Comparison of ENCODE assay signal across 16 cellular contexts in genomic region chr5:177334155-177334551, GRCh38. TPM values are rescaled to one million over a fixed set of nuclear protein-coding genes. Genes with fewer than 3 reads are reported as not detected.
A peak's percentile ranks its signal among the peaks of the same experiment; 100 is the strongest.
DNase-seq lines count a peak whose midpoint lies in the region; ATAC-seq and TF ChIP-seq lines count a peak whose summit lies in the region.
"Had no signal": no experiment of that assay in that cellular context is flagged by ENCODE, and none has a peak within 500 bp of the region (broad histone marks: within the 10 kb centered on the region; RNA-seq: fewer than 3 reads in every experiment).

No MANE protein-coding gene starts in this region.

- H3K36me3 ChIP-seq in heart left ventricle = peaks cover 3 to 100% (median 94%) of the 10 kb centered on the region in 9 donors

- DNase-seq in heart left ventricle (peak in 1 of 5 donors; percentile 47), left cardiac atrium (no peak), glutamatergic neuron (no peak), posterior vena cava (ENCODE audit: low spot score) (peak; percentile 29), GOT3 (lab: John Stamatoyannopoulos, UW) (no peak), Calu3 (no peak)
- DNase-seq: CD8-positive, alpha-beta T cell; IMR-90; Karpas-422; NCI-H1048; NCI-H1436; NCI-H1930; NCI-H345; NCI-H524 treated with DMSO at 0.1 percent for 48 hours had no signal

- H3K4me3 Mint-ChIP-seq in glutamatergic neuron (ENCODE audit: unreplicated experiment) (peak overlapping the region; percentile 59), Calu3 (ENCODE audit: low read depth, unreplicated experiment) (no peak overlapping the region)
- H3K4me3 Mint-ChIP-seq: CD8-positive, alpha-beta T cell had no signal

- intact Hi-C loops in heart left ventricle (cut with DNase I) = no loop called here
- intact Hi-C loops in left cardiac atrium (cut with DNase I) = no loop called here
- intact Hi-C loops in posterior vena cava (cut with DNase I) = loop anchor here in 1 of 2 donors (5.0 kb wide), 1 partner anchor 422 kb away; no protein-coding TSS in a partner anchor
- intact Hi-C loops in Calu3 (cut with micrococcal nuclease; ENCODE audit: unreplicated experiment) = no loop called here

- no peaks in the 10 kb centered on the region for H3K27me3 ChIP-seq in heart left ventricle

- 65 to 81% (median 74%) methylated on average over 10 to 15 of the region's 15 CpGs for WGBS in heart left ventricle, 4 donors

- H3K4me1 Mint-ChIP-seq in glutamatergic neuron (ENCODE audit: low read depth, unreplicated experiment) (peaks cover 22% of the 10 kb centered on the region), Calu3 (ENCODE audit: low read depth, unreplicated experiment) (peaks cover 19% of the 10 kb centered on the region)

- peaks cover 0 to 37% (median 19%) of the 10 kb centered on the region in 12 donors for H3K4me1 ChIP-seq in heart left ventricle

- CTCF ChIA-PET in Calu3 (lab: Charles Lee) = no interaction called here

- no peak for TF ChIP-seq POLR2A in heart left ventricle (IDR thresholded peaks at IDR 0.05)

- H3K9me3 Mint-ChIP-seq in glutamatergic neuron (ENCODE audit: unreplicated experiment) = peaks cover 7% of the 10 kb centered on the region
- H3K9me3 Mint-ChIP-seq in Calu3 (ENCODE audit: low read depth, unreplicated experiment) = no peaks in the 10 kb centered on the region
- H3K9me3 Mint-ChIP-seq: CD8-positive, alpha-beta T cell had no signal

- H3K4me3 ChIP-seq in heart left ventricle = no peak overlapping the region

- ATAC-seq in heart left ventricle = peak in 3 of 4 donors; percentile 43 to 56 (median 52)
- no peak for ATAC-seq in left cardiac atrium
- ATAC-seq in HG02840 (IDR thresholded peaks at IDR 0.05; ENCODE audit: low FRiP score, unreplicated experiment) = no peak
- ATAC-seq: CD8-positive, alpha-beta T cell had no signal

- H3K27me3 Mint-ChIP-seq in glutamatergic neuron (ENCODE audit: unreplicated experiment) = peaks cover 12% of the 10 kb centered on the region
- no peaks in the 10 kb centered on the region for H3K27me3 Mint-ChIP-seq in Calu3 (ENCODE audit: unreplicated experiment)

- no TSS peak for BruUV-seq in Calu3 (replicated peaks; lab: Mats Ljungman, UMichigan)

- TF ChIP-seq CTCF in heart left ventricle (IDR thresholded peaks at IDR 0.05) (no peak), glutamatergic neuron (IDR thresholded peaks at IDR 0.05; ENCODE audit: partially characterized antibody, unreplicated experiment) (no peak), Calu3 (IDR thresholded peaks at IDR 0.05; ENCODE audit: unreplicated experiment) (no peak)

- H3K9me3 ChIP-seq in heart left ventricle = no peaks in the 10 kb centered on the region

- H3K27ac Mint-ChIP-seq in glutamatergic neuron (ENCODE audit: unreplicated experiment) (peak overlapping the region; percentile 68), Calu3 (ENCODE audit: unreplicated experiment) (no peak overlapping the region)
- H3K27ac Mint-ChIP-seq: CD8-positive, alpha-beta T cell had no signal

- H3K36me3 Mint-ChIP-seq in glutamatergic neuron (ENCODE audit: unreplicated experiment) (peaks cover 5% of the 10 kb centered on the region), Calu3 (ENCODE audit: insufficient read depth, unreplicated experiment) (peaks cover 81% of the 10 kb centered on the region)

- peak overlapping the region in 3 of 12 donors; percentile 23 to 70 (median 69) for H3K27ac ChIP-seq in heart left ventricle
- H3K27ac ChIP-seq: HL-60 had no signal

RNA-seq across cellular contexts. Expression of gene LMAN2, which starts 17.3 kb away (rescaled TPM):
- 100 to 1,000 TPM in 3 of 9 donors, 10 to 100 TPM in 6; 50.2 to 155 (median 63.6) TPM for total RNA-seq in heart left ventricle
- 100 to 1,000 TPM in 1 of 2 donors, 10 to 100 TPM in 1; 43.3 to 313 TPM for polyA plus RNA-seq in heart left ventricle
- 10 to 100 TPM; 76.4 to 77.7 TPM for total RNA-seq in left cardiac atrium
- 75.6 TPM for total RNA-seq in glutamatergic neuron (ENCODE audit: unreplicated experiment)
- total RNA-seq in posterior vena cava = 10 to 100 TPM; 72.4 to 95.7 TPM
- total RNA-seq in Calu3 (2022) = 278 and 305 TPM in 2 replicates

RNA-seq across cellular contexts. Expression of gene MXD3, which starts 22.5 kb away (rescaled TPM):
- total RNA-seq in heart left ventricle (1 to 10 TPM in 8 of 9 donors, under 1 TPM in 1; 0.52 to 9.1 (median 3.1) TPM), left cardiac atrium (1 to 10 TPM; 2.8 to 3.4 TPM), glutamatergic neuron (ENCODE audit: unreplicated experiment) (17.3 TPM), posterior vena cava (1 to 10 TPM; 5.4 to 6.1 TPM), Calu3 (2022) (24.3 and 36.3 TPM in 2 replicates)
- polyA plus RNA-seq in heart left ventricle = 1 to 10 TPM; 1.3 to 2.5 TPM

RNA-seq across cellular contexts. Expression of gene RGS14, which starts 23.6 kb away (rescaled TPM):
- 10 to 100 TPM in 1 of 9 donors, 1 to 10 TPM in 8; 1.3 to 10.7 (median 2.9) TPM for total RNA-seq in heart left ventricle
- 1 to 10 TPM; 3.7 to 4.9 TPM for polyA plus RNA-seq in heart left ventricle
- 1 to 10 TPM; 3.7 to 4.7 TPM for total RNA-seq in left cardiac atrium
- total RNA-seq in glutamatergic neuron (ENCODE audit: unreplicated experiment) = 15.9 TPM
- 10 to 100 TPM; 11.3 to 13.4 TPM for total RNA-seq in posterior vena cava
- 12.9 and 13.0 TPM in 2 replicates for total RNA-seq in Calu3 (2022)

RNA-seq across cellular contexts. Expression of gene PRELID1, which starts 30.6 kb away (rescaled TPM):
- total RNA-seq in heart left ventricle = 10 to 100 TPM; 30.3 to 80.6 (median 42.4) TPM
- polyA plus RNA-seq in heart left ventricle = 100 to 1,000 TPM in 1 of 2 donors, 10 to 100 TPM in 1; 33.8 to 160 TPM
- total RNA-seq in left cardiac atrium = 10 to 100 TPM; 52.6 to 64.0 TPM
- total RNA-seq in glutamatergic neuron (ENCODE audit: unreplicated experiment) = 88.2 TPM
- total RNA-seq in posterior vena cava = 10 to 100 TPM; 81.8 to 91.9 TPM
- 215 and 217 TPM in 2 replicates for total RNA-seq in Calu3 (2022)

RNA-seq across cellular contexts. Expression of gene RAB24, which starts 30.6 kb away (rescaled TPM):
- total RNA-seq in heart left ventricle = 10 to 100 TPM; 11.6 to 27.5 (median 18.9) TPM
- 10 to 100 TPM; 23.8 to 28.3 TPM for polyA plus RNA-seq in heart left ventricle
- total RNA-seq in left cardiac atrium = 10 to 100 TPM; 18.8 to 20.1 TPM
- 13.5 TPM for total RNA-seq in glutamatergic neuron (ENCODE audit: unreplicated experiment)
- total RNA-seq in posterior vena cava = 10 to 100 TPM; 17.4 to 18.6 TPM
- 34.0 and 41.1 TPM in 2 replicates for total RNA-seq in Calu3 (2022)

Comparison
In these comparisons a context has a peak if more than half of its experiments do, and no peak if none do; other contexts are left out.
1. ATAC-seq: peak in heart left ventricle (3 of 4); none in left cardiac atrium (0 of 2) and HG02840 (single experiment).